ENCODE assay signal across 8 cellular contexts in genomic region chr18:59359576-59359952, GRCh38. TPM values are rescaled to one million over a fixed set of nuclear protein-coding genes. Genes with fewer than 3 reads are reported as not detected.
DNase-seq lines count a peak whose midpoint lies in the region; ATAC-seq, FAIRE-seq and TF ChIP-seq lines count a peak whose summit lies in the region.

No MANE protein-coding gene starts in this region.

- peak overlapping the region; percentile 34 for H3K4me3 ChIP-seq in Caco-2 (ENCODE audit: low read depth, low read length)
- peak overlapping the region; percentile 61 to 99 (median 91) for H3K4me3 ChIP-seq in dorsolateral prefrontal cortex
- peak overlapping the region in 1 of 2 donors; percentile 95 for H3K4me3 ChIP-seq in small intestine (ENCODE audit: low read depth in 1 of 2, low read length in 2 of 2)

- H3K27ac Mint-ChIP-seq in Caco-2 (ENCODE audit: unreplicated experiment) (no peak overlapping the region), natural killer cell (peak overlapping the region in 1 of 2 donors; percentile 92)

- no peaks in the 10 kb centered on the region for H3K9me3 Mint-ChIP-seq in Caco-2 (ENCODE audit: unreplicated experiment)
- no peaks in the 10 kb centered on the region for H3K9me3 Mint-ChIP-seq in natural killer cell

- H3K9me3 ChIP-seq in Caco-2 = no peaks in the 10 kb centered on the region
- no peaks in the 10 kb centered on the region for H3K9me3 ChIP-seq in small intestine (ENCODE audit: control insufficient read depth, low read depth)

- FAIRE-seq in small intestine (lab: Jason Lieb, UNC) = no peak

- intact Hi-C loops in Caco-2 (cut with micrococcal nuclease; ENCODE audit: unreplicated experiment) (no loop called here), dorsolateral prefrontal cortex (cut with DNase I) (loop anchor here in 1 of 2 donors (2.0 kb wide), 1 partner anchor 221 kb away; the partner anchor contains the start of gene SEC11C), natural killer cell (cut with micrococcal nuclease) (loop anchor here (2.0 kb wide), 1 partner anchor 219 kb away; no protein-coding TSS in a partner anchor)

- no peak for TF ChIP-seq CTCF in Caco-2 (IDR thresholded peaks at IDR 0.05; ENCODE audit: insufficient read depth in 1 of 2, low read depth in 1 of 2, low read length in 1 of 2, severe bottlenecking in 1 of 2, unreplicated experiment in 1 of 2)
- TF ChIP-seq CTCF in dorsolateral prefrontal cortex (IDR thresholded peaks at IDR 0.05 in 54 of 56, conservative IDR thresholded peaks at IDR 0.05 in 2 of 56; ENCODE audit: low read depth in 1 of 56, partially characterized antibody in 56 of 56) = no peak
- no peak for TF ChIP-seq CTCF in natural killer cell (IDR thresholded peaks at IDR 0.05)

- peak; percentile 25 for ATAC-seq in GM21717 (IDR thresholded peaks at IDR 0.05; ENCODE audit: unreplicated experiment)
- ATAC-seq in natural killer cell = no peak

- H3K4me1 ChIP-seq in Caco-2 = no peaks in the 10 kb centered on the region
- H3K4me1 ChIP-seq in small intestine (ENCODE audit: control insufficient read depth in 2 of 2, insufficient read depth in 1 of 2, low read depth in 1 of 2, low read length in 1 of 2) = no peaks in the 10 kb centered on the region

- no TSS peak for BruUV-seq in Caco-2 (replicated peaks; lab: Mats Ljungman, UMichigan)

- H3K27me3 Mint-ChIP-seq in Caco-2 (ENCODE audit: insufficient read depth, unreplicated experiment) (no peaks in the 10 kb centered on the region), natural killer cell (ENCODE audit: low read depth in 2 of 2) (peaks cover 8 to 17% of the 10 kb centered on the region in 2 donors)

- H3K4me3 Mint-ChIP-seq in Caco-2 (ENCODE audit: unreplicated experiment) = peak overlapping the region; percentile 98
- H3K4me3 Mint-ChIP-seq in natural killer cell = peak overlapping the region; percentile 94

- POLR2A ChIA-PET in Caco-2 (lab: Charles Lee) = no interaction called here

- H3K27ac ChIP-seq in dorsolateral prefrontal cortex (peak overlapping the region in 36 of 59 donors; percentile 6 to 93 (median 84)), small intestine (ENCODE audit: low read depth in 1 of 2, low read length in 1 of 2) (peak overlapping the region in 1 of 2 donors; percentile 58)

- CTCF ChIA-PET in Caco-2 (lab: Charles Lee) = no interaction called here

- no peaks in the 10 kb centered on the region for H3K36me3 ChIP-seq in Caco-2 (ENCODE audit: control insufficient read depth, insufficient read depth, low read length)
- peaks cover 0 to 4% of the 10 kb centered on the region in 2 donors for H3K36me3 ChIP-seq in small intestine (ENCODE audit: control insufficient read depth in 2 of 2, insufficient read depth in 2 of 2, low read length in 2 of 2)

- H3K4me1 Mint-ChIP-seq in Caco-2 (ENCODE audit: low read depth, unreplicated experiment) (no peaks in the 10 kb centered on the region), natural killer cell (peaks cover 25 to 30% of the 10 kb centered on the region in 2 donors)

- in situ Hi-C loops in G401 (cut with HindIII; ENCODE audit: low sequenced_read_pairs) = no loop called here

- DNase-seq in Caco-2 (no peak), KG1 (lab: John Stamatoyannopoulos, UW) (peak; percentile 67), dorsolateral prefrontal cortex (peak in 1 of 10 donors; percentile 13), natural killer cell (no peak), cortex of kidney (lab: John Stamatoyannopoulos, UW) (no peak), G401 (ENCODE audit: low spot score) (no peak), small intestine (no peak)

- 4 to 10% (median 10%) methylated on average over 4 of the region's 4 CpGs for whole genome bisulfite sequencing in small intestine, 3 donors

- no peaks in the 10 kb centered on the region for H3K36me3 Mint-ChIP-seq in Caco-2 (ENCODE audit: insufficient read depth, unreplicated experiment)
- H3K36me3 Mint-ChIP-seq in natural killer cell = no peaks in the 10 kb centered on the region

- H3K27me3 ChIP-seq in Caco-2 (replicated peaks; ENCODE audit: control insufficient read depth, insufficient read depth, low read length) (no peaks in the 10 kb centered on the region), dorsolateral prefrontal cortex (no peaks in the 10 kb centered on the region), small intestine (ENCODE audit: control insufficient read depth in 2 of 2, insufficient read depth in 2 of 2, low read length in 2 of 2) (no peaks in the 10 kb centered on the region)

RNA-seq across cellular contexts. Expression of gene LMAN1, which starts 0.5 kb away (rescaled TPM):
- total RNA-seq in Caco-2 (2022) (40.6 and 41.7 TPM in 2 replicates), dorsolateral prefrontal cortex (10 to 100 TPM; 22.1 to 57.5 (median 32.6) TPM), natural killer cell (10 to 100 TPM; 50.1 to 58.3 (median 57.6) TPM)
- total RNA-seq in G401 (2014; rRNA removed; shearing (Covaris generic)) = 53.2 and 72.4 TPM in 2 replicates
- polyA plus RNA-seq in small intestine = 10 to 100 TPM; 10.5 to 35.0 (median 10.5) TPM

RNA-seq across cellular contexts. Expression of gene CPLX4, which starts 41.1 kb away (rescaled TPM):
- total RNA-seq in Caco-2 (2022) (not detected in 2 replicates), dorsolateral prefrontal cortex (not detected), natural killer cell (not detected)
- total RNA-seq in G401 (2014; rRNA removed; shearing (Covaris generic)) = not detected in 2 replicates
- not detected for polyA plus RNA-seq in small intestine
